ENCODE assay signal across 14 cellular contexts in the genomic region with DNA sequence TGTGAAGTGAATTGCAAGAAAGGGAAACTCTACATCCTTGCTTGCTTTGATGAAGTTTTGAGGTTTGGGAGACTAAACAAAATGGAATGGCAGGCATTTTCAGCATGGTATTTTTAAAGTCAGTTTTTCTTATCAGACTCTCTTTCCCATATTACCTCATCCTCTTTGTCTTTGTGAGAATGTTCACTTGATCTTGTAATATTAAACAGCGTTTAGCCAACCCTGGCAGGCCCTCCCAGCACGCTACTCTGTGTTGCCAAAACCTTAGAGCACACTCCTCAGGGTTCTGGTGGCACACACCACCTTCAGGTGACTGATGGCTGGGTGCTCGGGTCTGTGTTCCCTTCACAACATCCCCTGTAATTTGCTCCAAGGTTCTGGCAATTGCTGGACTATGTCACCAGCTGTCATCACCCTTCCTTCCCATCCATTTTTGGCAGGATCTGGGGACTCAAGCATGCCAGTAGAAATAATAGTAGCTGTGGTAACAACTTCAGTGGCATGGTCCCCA.
DNase-seq lines count a peak whose midpoint lies in the region; ATAC-seq and TF ChIP-seq lines count a peak whose summit lies in the region.
"Had no signal": no experiment of that assay in that cellular context is flagged by ENCODE, and none has a peak within 500 bp of the region (broad histone marks: within the 10 kb centered on the region; RNA-seq: fewer than 3 reads in every experiment).

No MANE protein-coding gene starts in this region.

- peak; percentile 24 for DNase-seq in ELF-1 (ENCODE audit: low read depth, low spot score)
- DNase-seq in RPMI7951 (ENCODE audit: low read depth): peak; percentile 56
- peak; percentile 63 for DNase-seq in fibroblast of mammary gland (ENCODE audit: low read depth)
- peak; percentile 37 to 74 for DNase-seq in trophoblast cell
- no peak for DNase-seq in stimulated activated naive CD8-positive, alpha-beta T cell treated with anti-CD3 and anti-CD28 coated beads, Interleukin-15, Interleukin-2, amounts not matched to agents 100 U/mL and 50 U/mL, for 24 hours
- DNase-seq in AML-193 (lab: John Stamatoyannopoulos, UW): no peak
- DNase-seq in 8988T: no peak
- DNase-seq: activated CD4-positive, alpha-beta memory T cell treated with anti-CD3 and anti-CD28 coated beads for 36 hours; activated naive CD8-positive, alpha-beta T cell treated with anti-CD3 and anti-CD28 coated beads for 36 hours; small intestine had no signal

- no peak overlapping the region for H4K91ac ChIP-seq in trophoblast cell (ENCODE audit: low read depth, low read length)

- H3K79me1 ChIP-seq in trophoblast cell (ENCODE audit: low read length): no peaks in the 10 kb centered on the region

- no peak overlapping the region for H3K23ac ChIP-seq in trophoblast cell (ENCODE audit: low read length)

- no peak overlapping the region for H4K8ac ChIP-seq in trophoblast cell (ENCODE audit: low read depth, low read length)

- no peak overlapping the region for H3K18ac ChIP-seq in trophoblast cell (ENCODE audit: low read length)

- H3K4me1 ChIP-seq in trophoblast cell (ENCODE audit: control insufficient read depth in 1 of 2, insufficient read depth in 2 of 2, low read length in 2 of 2): peaks cover 0 to 4% of the 10 kb centered on the region in 2 experiments

- H3K4me3 ChIP-seq in fibroblast of mammary gland (ENCODE audit: control insufficient read depth, low read depth, low read length) (no peak overlapping the region), trophoblast cell (ENCODE audit: low read depth, low read length) (no peak overlapping the region)
- H3K4me3 ChIP-seq: K562, lung had no signal

- H2BK120ac ChIP-seq in trophoblast cell (ENCODE audit: insufficient read depth, low read length, poor library complexity): no peak overlapping the region

- H2AFZ ChIP-seq in trophoblast cell (ENCODE audit: insufficient read depth, low read length, poor library complexity): no peak overlapping the region

- peak overlapping the region; percentile 43 for H3K27ac ChIP-seq in trophoblast cell (ENCODE audit: low read depth, low read length)
- H3K27ac ChIP-seq: epithelial cell of prostate had no signal

- H3K36me3 ChIP-seq in trophoblast cell (ENCODE audit: control insufficient read depth in 1 of 2, insufficient read depth in 2 of 2, low read length in 2 of 2): peaks cover 0 to 3% of the 10 kb centered on the region in 2 experiments

- H3K27me3 ChIP-seq in trophoblast cell (ENCODE audit: insufficient read depth, low read length): no peaks in the 10 kb centered on the region

- no CpG with 5 or more reads among the region's 3 CpGs for WGBS in trophoblast cell (ENCODE audit: extremely low coverage, insufficient coverage, insufficient read length)

- H2BK5ac ChIP-seq in trophoblast cell (ENCODE audit: low read depth, low read length, poor library complexity): no peak overlapping the region

- H3K4me2 ChIP-seq in trophoblast cell (ENCODE audit: low read length): peak overlapping the region; percentile 33

- H3K4ac ChIP-seq in trophoblast cell (ENCODE audit: low read depth, low read length): no peak overlapping the region

- H3K14ac ChIP-seq in trophoblast cell (ENCODE audit: low read length): no peak overlapping the region

- no peaks in the 10 kb centered on the region for H3K79me2 ChIP-seq in trophoblast cell (ENCODE audit: control insufficient read depth, insufficient read depth, low read length, poor library complexity)

- no peak for TF ChIP-seq CTCF in fibroblast of mammary gland (conservative IDR thresholded peaks at IDR 0.05; ENCODE audit: control insufficient read depth, insufficient read depth, low read depth, low read length)

- H3K9me3 ChIP-seq in trophoblast cell (ENCODE audit: insufficient read depth, low read depth, low read length): no peaks in the 10 kb centered on the region

- no peak overlapping the region for H4K12ac ChIP-seq in trophoblast cell (ENCODE audit: low read depth, low read length)

- no peak overlapping the region for H3K9ac ChIP-seq in trophoblast cell (ENCODE audit: low read length)

- ATAC-seq in stimulated activated naive CD8-positive, alpha-beta T cell treated with anti-CD3 and anti-CD28 coated beads, Interleukin-15, Interleukin-2, amounts not matched to agents 100 U/mL and 50 U/mL, for 24 hours: no peak
- no peak for ATAC-seq in GM19328 (IDR thresholded peaks at IDR 0.05; ENCODE audit: unreplicated experiment)
- ATAC-seq: K562 had no signal

- H2AK5ac ChIP-seq in trophoblast cell (ENCODE audit: low read length): no peak overlapping the region

- H2BK12ac ChIP-seq in trophoblast cell (ENCODE audit: low read length): no peak overlapping the region

Comparison
In these comparisons a context has a peak if more than half of its experiments do, and no peak if none do; other contexts are left out.
1. DNase-seq: peak in ELF-1 (single experiment), RPMI7951 (single experiment), fibroblast of mammary gland (single experiment) and trophoblast cell (2 of 2); none in stimulated activated naive CD8-positive, alpha-beta T cell treated with anti-CD3 and anti-CD28 coated beads, Interleukin-15, Interleukin-2, amounts not matched to agents 100 U/mL and 50 U/mL, for 24 hours (single experiment), AML-193 (0 of 2) and 8988T (single experiment).